Comparison of ENCODE assay signal across 1 cellular context in the genomic region with DNA sequence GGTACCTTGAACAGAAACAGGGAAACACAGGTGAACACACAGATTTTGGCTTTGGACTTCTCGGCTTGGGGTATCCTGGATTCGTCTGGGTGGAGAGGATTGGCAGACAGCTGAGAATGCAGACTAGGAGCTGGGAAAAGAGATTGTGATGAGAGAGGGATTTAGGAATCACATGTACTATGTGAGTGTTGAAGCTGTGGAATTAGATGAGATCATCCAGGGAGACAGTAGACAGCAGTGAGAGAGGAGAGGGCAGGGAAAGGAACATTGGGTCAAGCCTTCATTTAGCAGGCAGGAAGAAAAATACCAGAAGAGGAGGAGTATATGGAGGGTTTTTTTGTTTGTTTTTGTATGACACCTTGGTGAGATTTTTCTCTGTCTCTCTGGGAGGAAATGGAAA.
TF ChIP-seq lines count a peak whose summit lies in the region.

No MANE protein-coding gene starts in this region.

TF ChIP-seq in GM23338, 12 proteins besides CTCF, POLR2A, EP300 and RAD21:
- no peak for TF ChIP-seq ZNF462 (CRISPR knock-in tag; IDR thresholded peaks at IDR 0.05)
- TF ChIP-seq, protein P1, sequence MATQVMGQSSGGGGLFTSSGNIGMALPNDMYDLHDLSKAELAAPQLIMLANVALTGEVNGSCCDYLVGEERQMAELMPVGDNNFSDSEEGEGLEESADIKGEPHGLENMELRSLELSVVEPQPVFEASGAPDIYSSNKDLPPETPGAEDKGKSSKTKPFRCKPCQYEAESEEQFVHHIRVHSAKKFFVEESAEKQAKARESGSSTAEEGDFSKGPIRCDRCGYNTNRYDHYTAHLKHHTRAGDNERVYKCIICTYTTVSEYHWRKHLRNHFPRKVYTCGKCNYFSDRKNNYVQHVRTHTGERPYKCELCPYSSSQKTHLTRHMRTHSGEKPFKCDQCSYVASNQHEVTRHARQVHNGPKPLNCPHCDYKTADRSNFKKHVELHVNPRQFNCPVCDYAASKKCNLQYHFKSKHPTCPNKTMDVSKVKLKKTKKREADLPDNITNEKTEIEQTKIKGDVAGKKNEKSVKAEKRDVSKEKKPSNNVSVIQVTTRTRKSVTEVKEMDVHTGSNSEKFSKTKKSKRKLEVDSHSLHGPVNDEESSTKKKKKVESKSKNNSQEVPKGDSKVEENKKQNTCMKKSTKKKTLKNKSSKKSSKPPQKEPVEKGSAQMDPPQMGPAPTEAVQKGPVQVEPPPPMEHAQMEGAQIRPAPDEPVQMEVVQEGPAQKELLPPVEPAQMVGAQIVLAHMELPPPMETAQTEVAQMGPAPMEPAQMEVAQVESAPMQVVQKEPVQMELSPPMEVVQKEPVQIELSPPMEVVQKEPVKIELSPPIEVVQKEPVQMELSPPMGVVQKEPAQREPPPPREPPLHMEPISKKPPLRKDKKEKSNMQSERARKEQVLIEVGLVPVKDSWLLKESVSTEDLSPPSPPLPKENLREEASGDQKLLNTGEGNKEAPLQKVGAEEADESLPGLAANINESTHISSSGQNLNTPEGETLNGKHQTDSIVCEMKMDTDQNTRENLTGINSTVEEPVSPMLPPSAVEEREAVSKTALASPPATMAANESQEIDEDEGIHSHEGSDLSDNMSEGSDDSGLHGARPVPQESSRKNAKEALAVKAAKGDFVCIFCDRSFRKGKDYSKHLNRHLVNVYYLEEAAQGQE (IDR thresholded peaks at IDR 0.05; ENCODE audit: unreplicated experiment), result no peak
- no peak for TF ChIP-seq ZNF114 (CRISPR knock-in tag; IDR thresholded peaks at IDR 0.05)
- no peak for TF ChIP-seq JUNB (IDR thresholded peaks at IDR 0.05; ENCODE audit: unreplicated experiment)
- TF ChIP-seq CREB1 (CRISPR knock-in tag; IDR thresholded peaks at IDR 0.05; ENCODE audit: low read depth), result no peak
- no peak for TF ChIP-seq EZH2phosphoT487 (IDR thresholded peaks at IDR 0.05; ENCODE audit: unreplicated experiment)
